ENCODE assay signal across 8 cellular contexts in the genomic region with DNA sequence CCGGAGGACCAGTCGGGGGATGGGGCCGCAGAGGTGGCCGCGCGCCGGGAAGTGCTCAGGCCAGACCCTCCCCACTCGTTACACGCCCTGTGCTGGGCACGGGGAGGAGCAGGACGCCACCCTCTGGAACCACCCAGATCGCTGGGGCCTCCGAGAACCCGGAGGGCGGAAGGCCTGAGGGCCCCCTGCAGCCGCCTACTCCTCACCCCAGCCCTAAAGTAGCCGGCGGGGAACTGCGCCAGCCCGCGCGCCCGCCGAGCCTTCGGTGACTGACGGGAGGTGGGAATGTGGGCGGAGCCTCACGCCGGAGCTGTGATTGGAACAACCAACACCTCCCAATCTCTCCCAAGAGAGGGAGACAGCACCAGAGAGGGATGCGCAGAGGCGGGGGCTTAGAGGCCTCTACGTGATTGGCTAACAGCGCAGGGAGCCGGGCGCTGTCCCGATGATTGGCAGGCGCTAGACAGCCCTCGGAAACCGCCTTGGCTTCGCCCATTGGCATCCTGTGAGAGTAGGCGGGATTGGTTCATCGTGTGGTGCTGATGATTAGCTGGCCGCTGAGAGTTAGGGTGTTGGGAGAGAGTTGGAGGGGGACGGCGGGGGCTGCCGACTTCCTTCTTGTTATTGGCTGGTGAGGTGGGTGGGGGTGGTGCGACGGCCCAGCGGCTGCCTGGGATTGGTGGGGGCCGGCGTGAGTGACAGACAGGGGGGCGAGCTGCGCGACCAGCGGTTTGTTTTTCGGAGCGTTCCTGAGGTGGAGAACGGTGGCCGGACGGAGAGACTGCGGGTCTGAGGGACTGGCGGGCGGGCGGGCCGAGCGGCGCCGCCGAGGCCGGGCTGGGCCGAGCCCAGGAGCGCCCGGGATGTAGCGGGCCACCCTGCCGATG. TPM values are rescaled to one million over a fixed set of nuclear protein-coding genes. Genes with fewer than 3 reads are reported as not detected.
DNase-seq lines count a peak whose midpoint lies in the region; ATAC-seq and TF ChIP-seq lines count a peak whose summit lies in the region.

A gene (plus strand): TSS at position 734 of the 887 bp plus-strand sequence. CDS start 343 bp downstream, outside the sequence.

- H3K9ac ChIP-seq in BLaER1 treated with 17β-estradiol and CSF1 and Interleukin-3, amounts not matched to agents 10 nM and 100 nM = peak within 1 kb of the TSS; percentile 89 to 97 (median 93)
- H3K9ac ChIP-seq in colonic mucosa (ENCODE audit: low read depth in 2 of 2, low read length in 2 of 2) = peak within 1 kb of the TSS; percentile 86 to 88

- H3K27me3 ChIP-seq in BLaER1 treated with 17β-estradiol and CSF1 and Interleukin-3, amounts not matched to agents 10 nM and 100 nM = no peaks in the 10 kb centered on the region
- H3K27me3 ChIP-seq in colonic mucosa = no peaks in the 10 kb centered on the region

- ATAC-seq in GM19324 (IDR thresholded peaks at IDR 0.05; ENCODE audit: low FRiP score, unreplicated experiment) = peak; percentile 93
- peak; percentile 82 for ATAC-seq in HG03469 (IDR thresholded peaks at IDR 0.05; ENCODE audit: unreplicated experiment)

- TF ChIP-seq CTCF in colonic mucosa (IDR thresholded peaks at IDR 0.05) = no peak

- H3K4me3 ChIP-seq in BLaER1 treated with 17β-estradiol and CSF1 and Interleukin-3, amounts not matched to agents 10 nM and 100 nM = peak within 1 kb of the TSS; percentile 84 to 99 (median 94)
- peak within 1 kb of the TSS; percentile 91 for H3K4me3 ChIP-seq in colonic mucosa

- DNase-seq in NCI-H526 treated with DMSO at 0.1 percent for 48 hours (lab: John Stamatoyannopoulos, UW) (peak; percentile 99), colonic mucosa (peak; percentile 99), kidney tubule cell (ENCODE audit: low spot score) (peak; percentile 100)
- peak; percentile 99 for DNase-seq in activated CD4-positive, alpha-beta T cell treated with anti-CD3 and anti-CD28 coated beads, Interleukin-2, amount 10 ng/mL, durations not matched to agents 24 days and 14 days
- peak; percentile 85 to 96 (median 92) for DNase-seq in stimulated activated CD4-positive, alpha-beta T cell treated with anti-CD3 and anti-CD28 coated beads, Interleukin-1b, Interleukin-23, amount 100 ng/mL, for 24 hours (ENCODE audit: low read depth in 4 of 4, low spot score in 1 of 4)

- peak within 1 kb of the TSS; percentile 96 for H3K27ac Mint-ChIP-seq in activated CD4-positive, alpha-beta T cell treated with anti-CD3 and anti-CD28 coated beads, Interleukin-2, amount 10 ng/mL, durations not matched to agents 24 days and 14 days

- peaks cover 30 to 42% (median 39%) of the 10 kb centered on the region in 10 experiments for H3K4me1 ChIP-seq in BLaER1 treated with 17β-estradiol and CSF1 and Interleukin-3, amounts not matched to agents 10 nM and 100 nM
- peaks cover 10% of the 10 kb centered on the region for H3K4me1 ChIP-seq in colonic mucosa

- H4K20me1 ChIP-seq in BLaER1 treated with 17β-estradiol and CSF1 and Interleukin-3, amounts not matched to agents 10 nM and 100 nM = peaks cover 35 to 46% (median 39%) of the 10 kb centered on the region in 11 experiments

- no peaks in the 10 kb centered on the region for H3K9me3 Mint-ChIP-seq in activated CD4-positive, alpha-beta T cell treated with anti-CD3 and anti-CD28 coated beads, Interleukin-2, amount 10 ng/mL, durations not matched to agents 24 days and 14 days

- no peaks in the 10 kb centered on the region for H3K9me3 ChIP-seq in BLaER1 treated with 17β-estradiol and CSF1 and Interleukin-3, amounts not matched to agents 10 nM and 100 nM (replicated peaks in 1 of 11)
- no peaks in the 10 kb centered on the region for H3K9me3 ChIP-seq in colonic mucosa

- peak within 1 kb of the TSS; percentile 99 for H3K4me3 Mint-ChIP-seq in activated CD4-positive, alpha-beta T cell treated with anti-CD3 and anti-CD28 coated beads, Interleukin-2, amount 10 ng/mL, durations not matched to agents 24 days and 14 days

- H3K36me3 Mint-ChIP-seq in activated CD4-positive, alpha-beta T cell treated with anti-CD3 and anti-CD28 coated beads, Interleukin-2, amount 10 ng/mL, durations not matched to agents 24 days and 14 days (ENCODE audit: low read depth) = peaks cover 2% of the 10 kb centered on the region

- intact Hi-C loops in activated CD4-positive, alpha-beta T cell treated with anti-CD3 and anti-CD28 coated beads, Interleukin-2, amount 10 ng/mL, durations not matched to agents 24 days and 14 days (cut with micrococcal nuclease) = loop anchor here (1.0 to 5.0 kb wide), 5 partner anchors 72 to 175 kb away; a partner anchor contains a TSS
- intact Hi-C loops in colonic mucosa (cut with DNase I) = loop anchor here (10.0 kb wide), 1 partner anchor 213 kb away; no protein-coding TSS in a partner anchor

- H3K4me1 Mint-ChIP-seq in activated CD4-positive, alpha-beta T cell treated with anti-CD3 and anti-CD28 coated beads, Interleukin-2, amount 10 ng/mL, durations not matched to agents 24 days and 14 days = peaks cover 30% of the 10 kb centered on the region

- peak within 1 kb of the TSS; percentile 78 to 95 (median 89) for H3K27ac ChIP-seq in BLaER1 treated with 17β-estradiol and CSF1 and Interleukin-3, amounts not matched to agents 10 nM and 100 nM
- peak within 1 kb of the TSS; percentile 75 for H3K27ac ChIP-seq in colonic mucosa

- H3K36me3 ChIP-seq in BLaER1 treated with 17β-estradiol and CSF1 and Interleukin-3, amounts not matched to agents 10 nM and 100 nM = no peaks in the 10 kb centered on the region
- H3K36me3 ChIP-seq in colonic mucosa = no peaks in the 10 kb centered on the region

- H3K4me2 ChIP-seq in BLaER1 treated with 17β-estradiol and CSF1 and Interleukin-3, amounts not matched to agents 10 nM and 100 nM = peak within 1 kb of the TSS; percentile 90 to 99 (median 95)

- peaks cover 11% of the 10 kb centered on the region for H3K27me3 Mint-ChIP-seq in activated CD4-positive, alpha-beta T cell treated with anti-CD3 and anti-CD28 coated beads, Interleukin-2, amount 10 ng/mL, durations not matched to agents 24 days and 14 days

RNA-seq across cellular contexts. Expression of the gene that starts here (rescaled TPM):
- 26.2 and 26.7 TPM in 2 replicates for total RNA-seq in activated CD4-positive, alpha-beta T cell treated with anti-CD3 and anti-CD28 coated beads, Interleukin-2, amount 10 ng/mL, durations not matched to agents 24 days and 14 days
- total RNA-seq in colonic mucosa = 10 to 100 TPM; 13.4 to 15.5 TPM

Comparison
In these comparisons a context has a peak if more than half of its experiments do, and no peak if none do; other contexts are left out.
1. Peak in every context shown above with its lines: DNase-seq, ATAC-seq, H3K4me3 ChIP-seq and H3K27ac ChIP-seq.